Comparison of ENCODE assay signal across 6 cellular contexts in the genomic region with DNA sequence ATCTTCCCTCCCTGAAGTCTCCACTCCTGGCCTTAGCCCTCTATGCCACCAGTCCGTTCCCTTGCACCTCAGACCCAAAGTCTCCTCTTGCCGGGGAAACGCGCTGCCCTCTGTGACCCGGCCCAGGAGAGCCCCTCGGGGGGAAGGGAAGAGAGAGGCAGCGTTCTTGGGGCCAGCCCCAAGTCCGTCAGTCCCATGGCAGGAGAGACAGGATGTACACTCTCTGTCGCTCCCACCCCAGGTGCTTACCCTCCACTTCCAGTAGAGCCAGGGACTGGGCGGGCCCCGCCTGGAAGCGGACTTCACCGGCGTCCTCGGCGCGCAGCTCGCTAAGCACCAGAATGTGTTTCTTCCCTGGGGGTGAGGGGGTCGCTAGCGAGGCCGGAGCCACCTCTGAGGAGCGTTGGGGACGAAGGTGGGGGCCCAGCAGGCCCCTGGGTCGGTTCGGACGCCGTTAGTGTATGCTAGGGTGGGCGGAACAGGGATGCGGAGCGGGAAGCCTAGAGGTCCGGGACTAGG. TPM values are rescaled to one million over a fixed set of nuclear protein-coding genes. Genes with fewer than 3 reads are reported as not detected.
DNase-seq lines count a peak whose midpoint lies in the region; ATAC-seq, FAIRE-seq and TF ChIP-seq lines count a peak whose summit lies in the region.

No MANE protein-coding gene starts in this region.

- no peaks in the 10 kb centered on the region for H3K36me3 ChIP-seq in osteoblast (ENCODE audit: insufficient read depth, low read length)

- peak overlapping the region; percentile 85 for H2AFZ ChIP-seq in osteoblast (ENCODE audit: low read length)

- DNase-seq in cardiac fibroblast (ENCODE audit: low read depth in 2 of 2) (peak in 1 of 2 donors; percentile 5), osteoblast (ENCODE audit: insufficient read length, low spot score, missing footprints) (no peak), D721Med (ENCODE audit: insufficient read length, low spot score) (no peak), NCI-H1092 treated with DMSO at 0.1 percent for 48 hours (lab: John Stamatoyannopoulos, UW) (no peak)

- TF ChIP-seq CTCF in cardiac fibroblast (IDR thresholded peaks at IDR 0.05; ENCODE audit: low read depth, low read length) (no peak), osteoblast (IDR thresholded peaks at IDR 0.05; ENCODE audit: extremely low read depth, low read depth, low read length) (no peak), D721Med (IDR thresholded peaks at IDR 0.05; ENCODE audit: insufficient read depth, missing control alignments) (no peak)

- H3K9me3 ChIP-seq in osteoblast (ENCODE audit: low read depth, low read length), result no peaks in the 10 kb centered on the region

- peaks cover 2% of the 10 kb centered on the region for H4K20me1 ChIP-seq in osteoblast (ENCODE audit: insufficient read depth, low read length)

- H3K27ac ChIP-seq in osteoblast (ENCODE audit: low read depth, low read length), result peak overlapping the region; percentile 45

- peak overlapping the region; percentile 57 to 69 for H3K4me3 ChIP-seq in cardiac fibroblast (replicated peaks in 1 of 2; ENCODE audit: low read depth in 2 of 2, low read length in 2 of 2)
- peak overlapping the region; percentile 76 for H3K4me3 ChIP-seq in osteoblast (ENCODE audit: insufficient read depth, low read length)

- ATAC-seq in GM18508 (IDR thresholded peaks at IDR 0.05; ENCODE audit: insufficient read depth, unreplicated experiment), result peak; percentile 14
- ATAC-seq in HG03139 (IDR thresholded peaks at IDR 0.05; ENCODE audit: unreplicated experiment), result peak; percentile 3

- H3K79me2 ChIP-seq in osteoblast (ENCODE audit: insufficient read depth, low read length), result no peaks in the 10 kb centered on the region

- H3K4me2 ChIP-seq in osteoblast (ENCODE audit: insufficient read depth, low read length), result peak overlapping the region; percentile 88

- peaks cover 2% of the 10 kb centered on the region for H3K27me3 ChIP-seq in osteoblast (ENCODE audit: insufficient read depth, low read length)

- peaks cover 13% of the 10 kb centered on the region for H3K4me1 ChIP-seq in osteoblast (ENCODE audit: insufficient read depth, low read length)

- FAIRE-seq in D721Med (lab: Jason Lieb, UNC), result no peak

RNA-seq across cellular contexts. Expression of a gene that starts 8.1 kb away (rescaled TPM):
- total RNA-seq in osteoblast, result 1.1 and 1.5 TPM in 2 replicates

RNA-seq across cellular contexts. Expression of a gene that starts 8.3 kb away (rescaled TPM):
- 192 and 221 TPM in 2 replicates for total RNA-seq in osteoblast

RNA-seq across cellular contexts. Expression of a gene that starts 19.4 kb away (rescaled TPM):
- total RNA-seq in osteoblast, result 60.4 and 65.9 TPM in 2 replicates

RNA-seq across cellular contexts. Expression of a gene that starts 20.2 kb away (rescaled TPM):
- total RNA-seq in osteoblast, result under 0.01 and 0.29 TPM in 2 replicates

RNA-seq across cellular contexts. Expression of a gene that starts 37.6 kb away (rescaled TPM):
- under 0.01 TPM in 1 of 2 replicates, not detected in the other for total RNA-seq in osteoblast
